20 cellular contexts compared by ENCODE assay signal in the genomic region with DNA sequence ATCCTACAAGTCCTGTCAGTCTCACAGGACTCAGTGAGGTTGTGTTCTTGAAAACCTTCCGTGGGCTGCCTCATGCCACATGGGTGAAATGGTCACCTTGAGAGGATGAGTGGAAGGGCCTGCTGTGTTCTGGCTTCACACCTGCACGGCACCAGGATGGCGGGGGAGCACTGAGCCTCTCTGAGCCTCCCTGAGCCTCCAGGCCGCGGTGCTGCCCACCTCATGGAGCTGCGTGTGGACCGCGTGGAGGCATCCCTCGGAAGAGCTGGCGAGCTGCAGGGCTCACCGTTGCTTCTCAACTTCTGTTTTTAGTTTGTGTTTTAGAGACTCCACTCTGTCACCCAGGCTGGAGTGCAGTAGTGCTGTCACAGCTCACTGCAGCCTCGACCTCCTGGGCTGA. TPM values are rescaled to one million over a fixed set of nuclear protein-coding genes. Genes with fewer than 3 reads are reported as not detected.
"Had no signal": no experiment of that assay in that cellular context is flagged by ENCODE, and none has a peak within 500 bp of the region (broad histone marks: within the 10 kb centered on the region; RNA-seq: fewer than 3 reads in every experiment).

No MANE protein-coding gene starts in this region.

- H3K27ac ChIP-seq: coronary artery, esophagus squamous epithelium, gastroesophageal sphincter, pancreas, right lobe of liver, tibial artery, upper lobe of right lung, vagina had no signal

- ATAC-seq: gastroesophageal sphincter; mucosa of descending colon; natural killer cell; pancreas; stimulated activated memory B cell treated with anti-CD40 and anti-IgM and Interleukin-4, amounts not matched to agents 10 μg/mL and 1 μg/mL and 100 μg/mL, for 72 hours had no signal

- H3K4me1 ChIP-seq: esophagus squamous epithelium, gastroesophageal sphincter, pancreas, right lobe of liver, tibial artery, vagina had no signal

- H3K27me3 ChIP-seq: esophagus squamous epithelium, gastroesophageal sphincter, pancreas, right lobe of liver, tibial artery, upper lobe of right lung, vagina had no signal

- H3K9me3 ChIP-seq: esophagus squamous epithelium, gastroesophageal sphincter, mucosa of descending colon, pancreas, right lobe of liver, tibial artery, upper lobe of right lung, vagina had no signal

- H3K36me3 ChIP-seq: right lobe of liver, upper lobe of right lung, vagina had no signal

- H3K4me1 Mint-ChIP-seq: natural killer cell; neural crest cell; stimulated activated memory B cell treated with anti-CD40 and anti-IgM and Interleukin-4, amounts not matched to agents 10 μg/mL and 1 μg/mL and 100 μg/mL, for 72 hours had no signal

- DNase-seq: effector CD4-positive, alpha-beta T cell; esophagus squamous epithelium; foreskin fibroblast; glutamatergic neuron; islet precursor cell; mucosa of descending colon; natural killer cell; nucleus accumbens; right lobe of liver; stimulated activated CD4-positive, alpha-beta T cell treated with anti-CD3 and anti-CD28 coated beads, Interleukin-4, amount 100 ng/mL, for 24 hours; tibial artery; upper lobe of right lung had no signal

- H3K9me3 Mint-ChIP-seq: natural killer cell; neural crest cell; stimulated activated memory B cell treated with anti-CD40 and anti-IgM and Interleukin-4, amounts not matched to agents 10 μg/mL and 1 μg/mL and 100 μg/mL, for 72 hours; stimulated activated naive CD8-positive, alpha-beta T cell treated with anti-CD3 and anti-CD28 coated beads, Interleukin-15, Interleukin-2, amounts not matched to agents 100 ng/mL and 50 ng/mL, for 24 hours had no signal

- H3K36me3 Mint-ChIP-seq: natural killer cell; stimulated activated memory B cell treated with anti-CD40 and anti-IgM and Interleukin-4, amounts not matched to agents 10 μg/mL and 1 μg/mL and 100 μg/mL, for 72 hours had no signal

- H3K4me3 ChIP-seq: coronary artery, esophagus squamous epithelium, gastroesophageal sphincter, mucosa of descending colon, pancreas, right lobe of liver, tibial artery, upper lobe of right lung, vagina had no signal

- H3K27me3 Mint-ChIP-seq: progenitor cell of endocrine pancreas; stimulated activated naive CD8-positive, alpha-beta T cell treated with anti-CD3 and anti-CD28 coated beads, Interleukin-15, Interleukin-2, amounts not matched to agents 100 ng/mL and 50 ng/mL, for 24 hours had no signal

- H3K4me3 Mint-ChIP-seq: natural killer cell; neural crest cell; stimulated activated memory B cell treated with anti-CD40 and anti-IgM and Interleukin-4, amounts not matched to agents 10 μg/mL and 1 μg/mL and 100 μg/mL, for 72 hours; stimulated activated naive CD8-positive, alpha-beta T cell treated with anti-CD3 and anti-CD28 coated beads, Interleukin-15, Interleukin-2, amounts not matched to agents 100 ng/mL and 50 ng/mL, for 24 hours had no signal

- H3K27ac Mint-ChIP-seq: natural killer cell; progenitor cell of endocrine pancreas; stimulated activated memory B cell treated with anti-CD40 and anti-IgM and Interleukin-4, amounts not matched to agents 10 μg/mL and 1 μg/mL and 100 μg/mL, for 72 hours; stimulated activated naive CD8-positive, alpha-beta T cell treated with anti-CD3 and anti-CD28 coated beads, Interleukin-15, Interleukin-2, amounts not matched to agents 100 ng/mL and 50 ng/mL, for 24 hours had no signal

RNA-seq across cellular contexts. Expression of gene TEAD4, which starts 56.2 kb away (rescaled TPM):
- total RNA-seq: natural killer cell had no signal
